11 cellular contexts compared by ENCODE assay signal in the genomic region with DNA sequence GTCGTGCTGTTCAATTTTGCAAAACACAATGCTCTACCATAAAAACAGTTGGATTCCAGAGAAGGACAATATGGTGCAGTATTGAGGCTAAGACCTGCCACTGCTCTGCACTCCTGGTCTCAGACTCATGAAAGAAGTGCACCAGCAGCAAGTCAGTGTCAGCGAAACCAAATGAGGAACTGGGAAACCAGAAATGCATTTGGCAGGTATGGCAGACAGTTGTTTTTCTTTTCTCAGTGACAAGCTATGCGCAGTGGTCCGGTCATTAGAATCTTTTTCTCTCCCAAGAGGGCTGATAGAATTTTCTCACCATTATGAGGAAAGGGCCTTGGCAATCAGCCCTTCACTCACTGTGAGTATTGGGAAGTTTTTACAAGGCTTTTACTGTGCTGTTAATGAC.
DNase-seq lines count a peak whose midpoint lies in the region; ATAC-seq lines count a peak whose summit lies in the region.
"Had no signal": no experiment of that assay in that cellular context is flagged by ENCODE, and none has a peak within 500 bp of the region (broad histone marks: within the 10 kb centered on the region; RNA-seq: fewer than 3 reads in every experiment).

No MANE protein-coding gene starts in this region.

- DNase-seq in NCI-H1694 treated with DMSO at 0.1 percent for 48 hours (lab: John Stamatoyannopoulos, UW) = peak; percentile 48
- DNase-seq in NCI-H1694 (lab: John Stamatoyannopoulos, UW) = no peak
- DNase-seq in pons (ENCODE audit: low spot score) = peak; percentile 19
- no peak for DNase-seq in NCI-H82 (lab: John Stamatoyannopoulos, UW)
- DNase-seq in NCI-H1436 (lab: John Stamatoyannopoulos, UW) = no peak
- DNase-seq in COR-L47 (lab: John Stamatoyannopoulos, UW) = no peak
- DNase-seq: activated naive CD8-positive, alpha-beta T cell treated with anti-CD3 and anti-CD28 coated beads, Interleukin-2, amount 10 ng/mL, durations not matched to agents 7 days and 5 days; kidney glomerular epithelial cell had no signal

- ATAC-seq in HG02642 (IDR thresholded peaks at IDR 0.05; ENCODE audit: poor library complexity, unreplicated experiment) (peak; percentile 96), HG03520 (IDR thresholded peaks at IDR 0.05; ENCODE audit: unreplicated experiment) (peak; percentile 99)
- ATAC-seq: activated CD4-positive, CD25-positive, alpha-beta regulatory T cell treated with anti-CD3 and anti-CD28 coated beads, Interleukin-2, amount 50 U/mL, for 24 hours had no signal

Comparison
In these comparisons a context has a peak if more than half of its experiments do, and no peak if none do; other contexts are left out.
1. DNase-seq: peak in NCI-H1694 treated with DMSO at 0.1 percent for 48 hours (single experiment) and pons (single experiment); none in NCI-H1694 (single experiment), NCI-H82 (single experiment), NCI-H1436 (single experiment) and COR-L47 (single experiment).